28 cellular contexts compared by ENCODE assay signal in the genomic region with DNA sequence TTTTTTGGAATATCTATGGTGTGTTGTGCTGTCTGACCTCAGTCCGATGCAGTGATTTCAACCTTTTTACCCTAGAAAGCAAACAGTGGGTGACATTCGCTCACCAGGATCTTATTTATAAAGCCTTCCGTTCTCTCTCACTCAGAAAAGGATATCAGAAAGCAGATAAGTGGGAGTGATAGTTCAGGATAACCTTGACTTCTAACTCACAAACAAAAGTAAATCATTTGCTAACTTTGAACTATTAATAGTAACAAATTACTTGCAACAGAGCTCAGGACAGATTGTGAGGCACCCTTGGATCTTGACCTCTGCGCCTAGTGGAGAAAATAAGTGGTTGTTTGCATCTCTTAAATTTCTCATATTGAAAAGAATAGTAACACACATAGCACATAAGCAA.
DNase-seq lines count a peak whose midpoint lies in the region; ATAC-seq, FAIRE-seq and TF ChIP-seq lines count a peak whose summit lies in the region.
"Had no signal": no experiment of that assay in that cellular context is flagged by ENCODE, and none has a peak within 500 bp of the region (broad histone marks: within the 10 kb centered on the region; RNA-seq: fewer than 3 reads in every experiment).

No MANE protein-coding gene starts in this region.

- CTCF ChIA-PET in IMR-90 (lab: Yijun Ruan, JAX) (no interaction called here), HepG2 (lab: Yijun Ruan, JAX; ENCODE audit: low intra/inter-chr PET ratio, low total read pairs) (no interaction called here), PC-9 (lab: Charles Lee) (no interaction called here)

- peak overlapping the region; percentile 31; the same call in 1 of the 2 replicates for H4K5ac ChIP-seq in IMR-90 (ENCODE audit: low read depth, low read length)

- H3K9me3 ChIP-seq in IMR-90 (ENCODE audit: control insufficient read depth, insufficient read depth, low read length) (no peaks in the 10 kb centered on the region), HepG2 (ENCODE audit: low read length) (no peaks in the 10 kb centered on the region), psoas muscle (no peaks in the 10 kb centered on the region), PC-9 (ENCODE audit: insufficient read depth, low read depth) (no peaks in the 10 kb centered on the region), tibial artery (no peaks in the 10 kb centered on the region)
- H3K9me3 ChIP-seq: esophagus muscularis mucosa, gastrocnemius medialis had no signal

- no peak overlapping the region for H3K56ac ChIP-seq in IMR-90 (ENCODE audit: extremely low read depth, insufficient read depth, low read length)

- intact Hi-C loops in IMR-90 (cut with micrococcal nuclease), result no loop called here
- intact Hi-C loops in Right ventricle myocardium superior (cut with DNase I), result no loop called here
- intact Hi-C loops in HepG2 (cut with micrococcal nuclease; ENCODE audit: unreplicated experiment), result no loop called here
- intact Hi-C loops in psoas muscle (cut with DNase I), result no loop called here
- intact Hi-C loops in PC-9 (cut with micrococcal nuclease; ENCODE audit: unreplicated experiment), result no loop called here
- intact Hi-C loops in tibial artery (cut with DNase I; ENCODE audit: low total_unique reads), result no loop called here

- TF ChIP-seq CTCF in IMR-90 (conservative IDR thresholded peaks at IDR 0.05; ENCODE audit: low read depth, low read length), result no peak
- TF ChIP-seq CTCF in HepG2 (CRISPR knock-in tag; IDR thresholded peaks at IDR 0.05), result no peak
- peak; percentile 5 for TF ChIP-seq CTCF in psoas muscle (IDR thresholded peaks at IDR 0.05)
- TF ChIP-seq CTCF in PC-9 (conservative IDR thresholded peaks at IDR 0.05), result no peak
- TF ChIP-seq CTCF in tibial artery (IDR thresholded peaks at IDR 0.05), result no peak

- H3K9me1 ChIP-seq in IMR-90 (ENCODE audit: insufficient read depth, low read length), result no peaks in the 10 kb centered on the region

- H4K8ac ChIP-seq in IMR-90 (ENCODE audit: low read depth in 2 of 2, low read length in 2 of 2), result no peak overlapping the region

- in situ Hi-C loops in IMR-90 (cut with MboI; ENCODE audit: low sequenced_read_pairs), result no loop called here
- in situ Hi-C loops in HepG2 (cut with HindIII; ENCODE audit: extremely low pct_ligation_motif_present, low pct_unique_long_range_greater_than_20kb), result no loop called here

- H2AK5ac ChIP-seq in IMR-90 (ENCODE audit: low read depth, low read length), result no peak overlapping the region

- H3K79me1 ChIP-seq in IMR-90 (ENCODE audit: low read depth in 1 of 2, low read length in 2 of 2), result no peaks in the 10 kb centered on the region

- no peak overlapping the region for H4K91ac ChIP-seq in IMR-90 (ENCODE audit: insufficient read depth, low read depth, low read length)

- no peak overlapping the region for H2BK5ac ChIP-seq in IMR-90 (ENCODE audit: low read depth, low read length, poor library complexity, severe bottlenecking)

- H4K20me1 ChIP-seq in IMR-90 (ENCODE audit: insufficient read depth, low read length) (no peaks in the 10 kb centered on the region), HepG2 (ENCODE audit: insufficient read depth, low read length) (no peaks in the 10 kb centered on the region), PC-9 (ENCODE audit: insufficient read depth) (no peaks in the 10 kb centered on the region)

- H3K79me2 ChIP-seq in HepG2 (ENCODE audit: insufficient read depth, low read length), result no peaks in the 10 kb centered on the region
- H3K79me2 ChIP-seq in PC-9 (ENCODE audit: low read depth), result no peaks in the 10 kb centered on the region

- H2BK15ac ChIP-seq in IMR-90 (ENCODE audit: low read depth, low read length), result no peak overlapping the region

- no peak overlapping the region for H3K18ac ChIP-seq in IMR-90 (ENCODE audit: low read depth, low read length)

- H3K27ac ChIP-seq in IMR-90 (ENCODE audit: insufficient read depth, low read length), result no peak overlapping the region
- no peak overlapping the region for H3K27ac ChIP-seq in HepG2 (ENCODE audit: extremely low read length, insufficient read depth, low read length)
- H3K27ac ChIP-seq in psoas muscle, result no peak overlapping the region
- H3K27ac ChIP-seq in PC-9, result no peak overlapping the region
- no peak overlapping the region for H3K27ac ChIP-seq in tibial artery
- H3K27ac ChIP-seq: esophagus muscularis mucosa had no signal

- no peak overlapping the region for H3K14ac ChIP-seq in IMR-90 (replicated peaks; ENCODE audit: low read depth, low read length)

- H2AK9ac ChIP-seq in IMR-90 (replicated peaks; ENCODE audit: low read depth, low read length, poor library complexity), result no peak overlapping the region

- no peaks in the 10 kb centered on the region for H3K36me3 ChIP-seq in IMR-90 (ENCODE audit: control insufficient read depth, insufficient read depth, low read length)
- no peaks in the 10 kb centered on the region for H3K36me3 ChIP-seq in HepG2 (replicated peaks in 1 of 2; ENCODE audit: control insufficient read depth in 1 of 2, insufficient read depth in 2 of 2, low read length in 2 of 2)
- H3K36me3 ChIP-seq in psoas muscle (ENCODE audit: insufficient read depth in 1 of 2, low read depth in 1 of 2), result no peaks in the 10 kb centered on the region
- H3K36me3 ChIP-seq in PC-9 (ENCODE audit: low read depth), result no peaks in the 10 kb centered on the region
- H3K36me3 ChIP-seq in tibial artery, result no peaks in the 10 kb centered on the region
- H3K36me3 ChIP-seq: esophagus muscularis mucosa, gastrocnemius medialis had no signal

- TF ChIP-seq RAD21 in IMR-90 (IDR thresholded peaks at IDR 0.05; ENCODE audit: low read length), result no peak
- TF ChIP-seq RAD21 in HepG2 (CRISPR knock-in tag; IDR thresholded peaks at IDR 0.05), result no peak

- H2BK20ac ChIP-seq in IMR-90 (ENCODE audit: low read depth, low read length), result no peak overlapping the region; the same call in 1 of the 2 replicates

- no peak overlapping the region for H3K4ac ChIP-seq in IMR-90 (ENCODE audit: low read depth, low read length)

- no CpG with 5 or more reads among the region's 4 CpGs for WGBS in IMR-90 (ENCODE audit: extremely low coverage in 2 of 2, insufficient read length in 1 of 2), 2 experiments
- WGBS in HepG2 (ENCODE audit: low lambda C conversion rate), result 3% methylated on average over 4 of the region's 4 CpGs
- WGBS in psoas muscle, 3 donors, result 59 to 65% (median 61%) methylated on average over 4 of the region's 4 CpGs

- H3K9me2 ChIP-seq in PC-9 (ENCODE audit: insufficient read depth), result no peaks in the 10 kb centered on the region; the same call in 1 of the 2 replicates

- no peaks in the 10 kb centered on the region for H3K27me3 ChIP-seq in IMR-90 (ENCODE audit: control insufficient read depth, insufficient read depth, low read length)
- H3K27me3 ChIP-seq in HepG2 (ENCODE audit: control insufficient read depth in 1 of 2, insufficient read depth in 2 of 2, low read length in 2 of 2), result no peaks in the 10 kb centered on the region
- no peaks in the 10 kb centered on the region for H3K27me3 ChIP-seq in psoas muscle (ENCODE audit: insufficient read depth in 3 of 3, low read length in 2 of 3)
- H3K27me3 ChIP-seq in PC-9 (ENCODE audit: insufficient read depth, low read depth), result no peaks in the 10 kb centered on the region
- H3K27me3 ChIP-seq in tibial artery, result no peaks in the 10 kb centered on the region
- H3K27me3 ChIP-seq: esophagus muscularis mucosa, gastrocnemius medialis had no signal

- FAIRE-seq in HepG2 (lab: Jason Lieb, UNC), result no peak
- FAIRE-seq: D721Med, GM19239, urothelium cell line had no signal

- H3K4me3 ChIP-seq in IMR-90 (ENCODE audit: insufficient read depth, low read depth, low read length) (no peak overlapping the region), HepG2 (replicated peaks in 1 of 3; ENCODE audit: insufficient read depth in 1 of 3, low read depth in 2 of 3, low read length in 3 of 3) (no peak overlapping the region), psoas muscle (no peak overlapping the region), PC-9 (no peak overlapping the region), tibial artery (no peak overlapping the region)
- H3K4me3 ChIP-seq: esophagus muscularis mucosa, gastrocnemius medialis had no signal

- ATAC-seq in IMR-90 (ENCODE audit: low read depth), result no peak
- ATAC-seq in Right ventricle myocardium superior (ENCODE audit: poor library complexity), result peak; percentile 79
- ATAC-seq in HepG2, result peak; percentile 93
- ATAC-seq in psoas muscle, result peak; percentile 33 to 70 (median 48)
- ATAC-seq: activated CD4-positive, CD25-positive, alpha-beta regulatory T cell treated with anti-CD3 and anti-CD28 coated beads, Interleukin-2, amount 50 U/mL, for 24 hours; left colon; T-cell had no signal

- POLR2A ChIA-PET in IMR-90 (lab: Charles Lee; ENCODE audit: unreplicated experiment) (no interaction called here), HepG2 (lab: Yijun Ruan, JAX) (no interaction called here), PC-9 (lab: Charles Lee; ENCODE audit: unreplicated experiment) (no interaction called here)

- H3K9ac ChIP-seq in IMR-90 (ENCODE audit: low read depth, low read length) (no peak overlapping the region), HepG2 (ENCODE audit: insufficient read depth, low read depth, low read length) (no peak overlapping the region)

- no peak overlapping the region for H2BK120ac ChIP-seq in IMR-90 (ENCODE audit: low read depth, low read length)

- H3K23ac ChIP-seq in IMR-90 (ENCODE audit: low read depth, low read length), result no peak overlapping the region

- 0 out of 2 replicates have a peak, but pooled peaks cover 1% of the 10 kb centered on the region for H3K4me1 ChIP-seq in IMR-90 (ENCODE audit: control insufficient read depth, insufficient read depth, low read length)
- peaks cover 7% of the 10 kb centered on the region for H3K4me1 ChIP-seq in HepG2 (ENCODE audit: insufficient read depth, low read length)
- H3K4me1 ChIP-seq in psoas muscle, result no peaks in the 10 kb centered on the region
- no peaks in the 10 kb centered on the region for H3K4me1 ChIP-seq in PC-9 (replicated peaks; ENCODE audit: insufficient read depth)
- H3K4me1 ChIP-seq in tibial artery, result no peaks in the 10 kb centered on the region

- peak in 1 of 2 experiments; percentile 22; a peak in 1 of 4 replicates for TF ChIP-seq EP300 in HepG2 (IDR thresholded peaks at IDR 0.05; ENCODE audit: low read depth in 2 of 2, low read length in 2 of 2)
- no peak for TF ChIP-seq EP300 in HepG2 (CRISPR knock-in tag; IDR thresholded peaks at IDR 0.05; ENCODE audit: borderline replicate concordance)

- H2AFZ ChIP-seq in IMR-90 (replicated peaks; ENCODE audit: low read length, poor library complexity) (no peak overlapping the region), HepG2 (ENCODE audit: low read length) (no peak overlapping the region), PC-9 (no peak overlapping the region)

- no peaks in the 10 kb centered on the region for H3F3A ChIP-seq in PC-9 (ENCODE audit: insufficient read depth, low read depth)

- no peak overlapping the region for H3K4me2 ChIP-seq in IMR-90 (ENCODE audit: low read depth, low read length)
- H3K4me2 ChIP-seq in HepG2 (ENCODE audit: low read depth, low read length), result no peak overlapping the region
- no peak overlapping the region for H3K4me2 ChIP-seq in PC-9

- TF ChIP-seq POLR2A in IMR-90 (IDR thresholded peaks at IDR 0.05; ENCODE audit: low read depth, low read length) (no peak), HepG2 (IDR thresholded peaks at IDR 0.05; ENCODE audit: insufficient read depth in 1 of 2, low read depth in 2 of 2, low read length in 2 of 2) (no peak)

- DNase-seq in IMR-90 (no peak), Right ventricle myocardium superior (no peak), HepG2 (ENCODE audit: low spot score) (peak; percentile 46), psoas muscle (no peak), PC-9 (no peak), GM19238 (ENCODE audit: insufficient read length, low spot score) (no peak), tibial artery (no peak)
- DNase-seq in activated naive CD4-positive, alpha-beta T cell treated with anti-CD3 and anti-CD28 coated beads, Interleukin-2, amount 50 U/mL, for 16 hours, result no peak
- DNase-seq: activated naive CD4-positive, alpha-beta T cell treated with anti-CD3 and anti-CD28 coated beads for 36 hours; activated T-cell treated with anti-CD3 and anti-CD28 coated beads, Interleukin-2, amount 50 U/mL, for 24 hours; aorta; cerebellar nuclear complex; effector CD4-positive, alpha-beta T cell; EL; gastrocnemius medialis; HFFc6; left colon; NCI-H1048; NCI-H1930; nucleus accumbens; OCI-M1; stimulated activated CD8-positive, alpha-beta memory T cell treated with anti-CD3 and anti-CD28 coated beads, Interleukin-4, amount 100 ng/mL, for 48 hours; T-cell had no signal

- dilution Hi-C loops in IMR-90 (cut with HindIII; ENCODE audit: low sequenced_read_pairs, unreplicated experiment), result no loop called here

- no TSS peak for BruUV-seq in IMR-90 (replicated peaks; lab: Mats Ljungman, UMichigan)
- no TSS peak for BruUV-seq in HepG2 (replicated peaks; lab: Mats Ljungman, UMichigan)
- BruUV-seq in PC-9 (replicated peaks; lab: Mats Ljungman, UMichigan), result no TSS peak
